9 cellular contexts compared by ENCODE assay signal in genomic region chr2:237060518-237061312, GRCh38. TPM values are rescaled to one million over a fixed set of nuclear protein-coding genes. Genes with fewer than 3 reads are reported as not detected.
DNase-seq lines count a peak whose midpoint lies in the region; ATAC-seq, FAIRE-seq and TF ChIP-seq lines count a peak whose summit lies in the region.
"Had no signal": no experiment of that assay in that cellular context is flagged by ENCODE, and none has a peak within 500 bp of the region (broad histone marks: within the 10 kb centered on the region; RNA-seq: fewer than 3 reads in every experiment).

No MANE protein-coding gene starts in this region.

- intact Hi-C loops in MCF 10A (cut with micrococcal nuclease), result loop anchor here (1.0 to 5.0 kb wide), 5 partner anchors 33 to 1283 kb away; no protein-coding TSS in a partner anchor

- H3K4me3 Mint-ChIP-seq in MCF 10A (ENCODE audit: unreplicated experiment), result no peak overlapping the region
- H3K4me3 Mint-ChIP-seq in stimulated activated effector memory CD8-positive, alpha-beta T cell treated with anti-CD3 and anti-CD28 coated beads, Interleukin-12 subunit alpha, Interleukin-12 subunit beta, amount 100 ng/mL, for 72 hours, result no peak overlapping the region

- DNase-seq in CD1c-positive myeloid dendritic cell (ENCODE audit: extremely low spot score) (peak; percentile 45), H54 (ENCODE audit: insufficient read length, low spot score) (peak; percentile 63), NCI-H526 (lab: John Stamatoyannopoulos, UW) (peak; percentile 87 to 91), MCF 10A (ENCODE audit: unreplicated experiment) (peak; percentile 71), iPS-NIHi7 (ENCODE audit: extremely low spot score) (peak; percentile 78), GF-D8 (lab: John Stamatoyannopoulos, UW) (no peak)
- DNase-seq in stimulated activated effector memory CD8-positive, alpha-beta T cell treated with anti-CD3 and anti-CD28 coated beads, Interleukin-12 subunit alpha, Interleukin-12 subunit beta, amount 100 ng/mL, for 72 hours (ENCODE audit: low spot score in 2 of 2), result no peak
- DNase-seq: naive B cell had no signal

- H3K36me3 Mint-ChIP-seq in MCF 10A (ENCODE audit: insufficient read depth, unreplicated experiment), result no peaks in the 10 kb centered on the region
- no peaks in the 10 kb centered on the region for H3K36me3 Mint-ChIP-seq in stimulated activated effector memory CD8-positive, alpha-beta T cell treated with anti-CD3 and anti-CD28 coated beads, Interleukin-12 subunit alpha, Interleukin-12 subunit beta, amount 100 ng/mL, for 72 hours
- H3K36me3 Mint-ChIP-seq: naive B cell had no signal

- H3K4me1 Mint-ChIP-seq in MCF 10A (ENCODE audit: insufficient read depth, unreplicated experiment), result peaks cover 11% of the 10 kb centered on the region
- peaks cover 8% of the 10 kb centered on the region for H3K4me1 Mint-ChIP-seq in stimulated activated effector memory CD8-positive, alpha-beta T cell treated with anti-CD3 and anti-CD28 coated beads, Interleukin-12 subunit alpha, Interleukin-12 subunit beta, amount 100 ng/mL, for 72 hours

- BruUV-seq in MCF 10A (replicated peaks; lab: Mats Ljungman, UMichigan), result no TSS peak

- ATAC-seq in stimulated activated effector memory CD8-positive, alpha-beta T cell treated with anti-CD3 and anti-CD28 coated beads, Interleukin-12 subunit alpha, Interleukin-12 subunit beta, amount 100 ng/mL, for 72 hours, result no peak
- no peak for ATAC-seq in HG03280 (IDR thresholded peaks at IDR 0.05; ENCODE audit: unreplicated experiment)

- POLR2A ChIA-PET in MCF 10A (lab: Yijun Ruan, JAX), result interaction anchor here (0.9 kb wide), 1 partner anchor 548 kb away, joined by 4 read pairs; no protein-coding TSS in a partner anchor

- no peak overlapping the region for H3K27ac Mint-ChIP-seq in MCF 10A (ENCODE audit: low read depth, unreplicated experiment)
- H3K27ac Mint-ChIP-seq in stimulated activated effector memory CD8-positive, alpha-beta T cell treated with anti-CD3 and anti-CD28 coated beads, Interleukin-12 subunit alpha, Interleukin-12 subunit beta, amount 100 ng/mL, for 72 hours, result peak overlapping the region; percentile 43

- peak; percentile 75 for TF ChIP-seq CTCF in MCF 10A (IDR thresholded peaks at IDR 0.05; ENCODE audit: unreplicated experiment)

- no peaks in the 10 kb centered on the region for H3K9me3 Mint-ChIP-seq in MCF 10A (ENCODE audit: unreplicated experiment)
- no peaks in the 10 kb centered on the region for H3K9me3 Mint-ChIP-seq in stimulated activated effector memory CD8-positive, alpha-beta T cell treated with anti-CD3 and anti-CD28 coated beads, Interleukin-12 subunit alpha, Interleukin-12 subunit beta, amount 100 ng/mL, for 72 hours
- H3K9me3 Mint-ChIP-seq: naive B cell had no signal

- H3K27me3 Mint-ChIP-seq in MCF 10A (ENCODE audit: insufficient read depth, unreplicated experiment), result no peaks in the 10 kb centered on the region

- no peak for TF ChIP-seq POLR2A in H54 (IDR thresholded peaks at IDR 0.05; ENCODE audit: low read depth, low read length)

- FAIRE-seq in H54 (lab: Jason Lieb, UNC), result no peak

- CTCF ChIA-PET in MCF 10A (lab: Yijun Ruan, JAX), result interaction anchor here (0.5 to 5.7 kb wide), 21 partner anchors 8 to 1281 kb away, joined by 3 to 40 read pairs (median 3); no protein-coding TSS in a partner anchor

RNA-seq across cellular contexts. Expression of gene COPS8, which starts 25.0 kb away (rescaled TPM):
- 249 and 274 TPM in 2 replicates for total RNA-seq in MCF 10A (2022)

Comparison
In these comparisons a context has a peak if more than half of its experiments do, and no peak if none do; other contexts are left out.
1. DNase-seq: peak in CD1c-positive myeloid dendritic cell (single experiment), H54 (single experiment), NCI-H526 (2 of 2), MCF 10A (single experiment) and iPS-NIHi7 (single experiment); none in stimulated activated effector memory CD8-positive, alpha-beta T cell treated with anti-CD3 and anti-CD28 coated beads, Interleukin-12 subunit alpha, Interleukin-12 subunit beta, amount 100 ng/mL, for 72 hours (0 of 2) and GF-D8 (single experiment).